1 cellular context compared by ENCODE assay signal in the genomic region with DNA sequence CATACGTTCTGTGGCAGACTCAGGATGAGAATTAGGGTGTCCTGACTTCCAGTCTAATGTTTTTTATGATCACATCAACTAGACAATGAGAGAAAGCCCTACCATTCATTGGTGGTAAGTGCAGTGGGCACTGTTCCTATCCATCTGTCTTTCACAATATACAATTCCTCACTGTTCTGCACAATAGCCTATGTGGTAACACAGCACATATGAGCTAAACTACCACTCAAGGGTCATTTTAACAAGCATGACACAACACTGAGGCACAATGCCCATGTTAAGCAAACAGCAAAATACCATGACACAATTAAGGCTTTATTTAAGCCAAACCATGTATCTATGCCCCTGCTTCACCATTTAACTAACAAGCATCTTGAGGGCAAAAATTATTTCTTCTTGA.
TF ChIP-seq lines count a peak whose summit lies in the region.

No MANE protein-coding gene starts in this region.

TF ChIP-seq in H1, 55 proteins besides CTCF, POLR2A, EP300 and RAD21 (continued from another document):
- TF ChIP-seq, protein P1, sequence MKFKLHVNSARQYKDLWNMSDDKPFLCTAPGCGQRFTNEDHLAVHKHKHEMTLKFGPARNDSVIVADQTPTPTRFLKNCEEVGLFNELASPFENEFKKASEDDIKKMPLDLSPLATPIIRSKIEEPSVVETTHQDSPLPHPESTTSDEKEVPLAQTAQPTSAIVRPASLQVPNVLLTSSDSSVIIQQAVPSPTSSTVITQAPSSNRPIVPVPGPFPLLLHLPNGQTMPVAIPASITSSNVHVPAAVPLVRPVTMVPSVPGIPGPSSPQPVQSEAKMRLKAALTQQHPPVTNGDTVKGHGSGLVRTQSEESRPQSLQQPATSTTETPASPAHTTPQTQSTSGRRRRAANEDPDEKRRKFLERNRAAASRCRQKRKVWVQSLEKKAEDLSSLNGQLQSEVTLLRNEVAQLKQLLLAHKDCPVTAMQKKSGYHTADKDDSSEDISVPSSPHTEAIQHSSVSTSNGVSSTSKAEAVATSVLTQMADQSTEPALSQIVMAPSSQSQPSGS (IDR thresholded peaks at IDR 0.05; ENCODE audit: low read length): no peak
- no peak for TF ChIP-seq SP2 (IDR thresholded peaks at IDR 0.05; ENCODE audit: low read length)
- TF ChIP-seq POU5F1 (IDR thresholded peaks at IDR 0.05; ENCODE audit: low read depth, low read length): no peak
- no peak for TF ChIP-seq JUN (IDR thresholded peaks at IDR 0.05; ENCODE audit: low read depth, low read length)
